1 cellular context compared by ENCODE assay signal in genomic region chr5:68245325-68245724, GRCh38.
TF ChIP-seq lines count a peak whose summit lies in the region.

No MANE protein-coding gene starts in this region.

TF ChIP-seq in GM23338, 12 proteins besides CTCF, POLR2A, EP300 and RAD21 (continued from another document):
- TF ChIP-seq REST (IDR thresholded peaks at IDR 0.05; ENCODE audit: unreplicated experiment) (no peak), ETS1 (IDR thresholded peaks at IDR 0.05) (no peak)
